ENCODE assay signal across 23 cellular contexts in the genomic region with DNA sequence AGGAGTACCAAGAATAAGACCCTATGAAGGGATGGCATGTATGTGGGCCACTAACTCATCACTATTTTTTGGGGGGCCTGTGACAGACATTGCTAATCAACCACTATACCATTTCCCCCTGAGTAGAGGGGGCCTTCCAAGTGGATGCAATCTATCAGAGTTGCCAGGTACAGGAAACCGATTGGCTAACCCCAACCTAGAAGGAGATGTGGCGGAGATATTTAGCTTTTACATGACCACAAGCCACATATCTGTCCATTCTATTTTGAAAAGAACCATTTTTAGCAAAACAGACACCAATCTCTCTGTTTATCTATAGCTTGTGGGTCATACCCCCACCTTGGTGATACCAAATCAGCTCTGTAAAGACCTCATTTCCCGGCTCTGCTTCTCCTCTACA. TPM values are rescaled to one million over a fixed set of nuclear protein-coding genes. Genes with fewer than 3 reads are reported as not detected.
"Had no signal": no experiment of that assay in that cellular context is flagged by ENCODE, and none has a peak within 500 bp of the region (broad histone marks: within the 10 kb centered on the region; RNA-seq: fewer than 3 reads in every experiment).

No MANE protein-coding gene starts in this region.

- H3K9me3 ChIP-seq: colonic mucosa, esophagus squamous epithelium, heart right ventricle, ovary, psoas muscle, right atrium auricular region, tibial artery had no signal

- DNase-seq: activated CD4-positive, alpha-beta memory T cell treated with anti-CD3 and anti-CD28 coated beads, Interleukin-2, amount 10 ng/mL, durations not matched to agents 7 days and 5 days; activated CD4-positive, alpha-beta T cell treated with anti-CD3 and anti-CD28 coated beads, Interleukin-2, amount 10 ng/mL, durations not matched to agents 24 days and 14 days; activated CD8-positive, alpha-beta memory T cell treated with anti-CD3 and anti-CD28 coated beads, Interleukin-2, amount 50 U/mL, for 4 hours; activated naive CD4-positive, alpha-beta T cell; activated naive CD8-positive, alpha-beta T cell treated with anti-CD3 and anti-CD28 coated beads for 36 hours; activated T-cell treated with anti-CD3 and anti-CD28 coated beads, Interleukin-2, amount 50 U/mL, for 24 hours; amygdala; colonic mucosa; esophagus squamous epithelium; heart right ventricle; islet precursor cell; left cardiac atrium; ovary; psoas muscle; stimulated activated CD4-positive, alpha-beta T cell treated with anti-CD3 and anti-CD28 coated beads, Interleukin-4, amount 100 ng/mL, for 24 hours; stimulated activated naive CD8-positive, alpha-beta T cell treated with anti-CD3 and anti-CD28 coated beads, Interleukin-15, Interleukin-2, amounts not matched to agents 100 U/mL and 50 U/mL, for 24 hours had no signal

- H3K27ac ChIP-seq: colonic mucosa, dorsolateral prefrontal cortex, esophagus squamous epithelium, heart right ventricle, ovary, psoas muscle, right atrium auricular region, tibial artery had no signal

- H3K4me3 ChIP-seq: colonic mucosa, dorsolateral prefrontal cortex, esophagus squamous epithelium, heart right ventricle, ovary, psoas muscle, right atrium auricular region, tibial artery had no signal

- H3K4me3 Mint-ChIP-seq: activated CD4-positive, alpha-beta memory T cell treated with anti-CD3 and anti-CD28 coated beads, Interleukin-2, amount 10 ng/mL, durations not matched to agents 7 days and 5 days; activated CD4-positive, alpha-beta T cell treated with anti-CD3 and anti-CD28 coated beads, Interleukin-2, amount 10 ng/mL, durations not matched to agents 24 days and 14 days; activated naive CD8-positive, alpha-beta T cell treated with anti-CD3 and anti-CD28 coated beads for 36 hours; activated T-cell treated with anti-CD3 and anti-CD28 coated beads, Interleukin-2, amount 50 U/mL, for 24 hours; memory B cell; neural crest cell had no signal

- ATAC-seq: heart right ventricle; left cardiac atrium; psoas muscle; stimulated activated naive CD8-positive, alpha-beta T cell treated with anti-CD3 and anti-CD28 coated beads, Interleukin-15, Interleukin-2, amounts not matched to agents 100 U/mL and 50 U/mL, for 24 hours had no signal

- H3K27me3 ChIP-seq: colonic mucosa, dorsolateral prefrontal cortex, esophagus squamous epithelium, heart right ventricle, ovary, right atrium auricular region, tibial artery had no signal

- H3K9me3 Mint-ChIP-seq: activated CD4-positive, alpha-beta memory T cell treated with anti-CD3 and anti-CD28 coated beads, Interleukin-2, amount 10 ng/mL, durations not matched to agents 7 days and 5 days; activated CD4-positive, alpha-beta T cell treated with anti-CD3 and anti-CD28 coated beads, Interleukin-2, amount 10 ng/mL, durations not matched to agents 24 days and 14 days; activated naive CD8-positive, alpha-beta T cell treated with anti-CD3 and anti-CD28 coated beads for 36 hours; activated T-cell treated with anti-CD3 and anti-CD28 coated beads, Interleukin-2, amount 50 U/mL, for 24 hours; activated T-helper 2 cell treated with anti-CD3 and anti-CD28 coated beads, Interferon-gamma antibody, Interleukin-2, Interleukin-4, amounts not matched to agents 10 μg/mL and 5 μg/mL and 100 μg/mL, durations not matched to agents 14 hours and 24 hours and 36 hours; memory B cell; neural crest cell had no signal

- H3K27me3 Mint-ChIP-seq: activated naive CD8-positive, alpha-beta T cell treated with anti-CD3 and anti-CD28 coated beads for 36 hours; activated T-cell treated with anti-CD3 and anti-CD28 coated beads, Interleukin-2, amount 50 U/mL, for 24 hours; memory B cell had no signal

- H3K36me3 ChIP-seq: colonic mucosa, esophagus squamous epithelium, heart right ventricle, ovary, right atrium auricular region, tibial artery had no signal

- H3K27ac Mint-ChIP-seq: activated CD4-positive, alpha-beta memory T cell treated with anti-CD3 and anti-CD28 coated beads, Interleukin-2, amount 10 ng/mL, durations not matched to agents 7 days and 5 days; activated CD4-positive, alpha-beta T cell treated with anti-CD3 and anti-CD28 coated beads, Interleukin-2, amount 10 ng/mL, durations not matched to agents 24 days and 14 days; activated naive CD8-positive, alpha-beta T cell treated with anti-CD3 and anti-CD28 coated beads for 36 hours; activated T-cell treated with anti-CD3 and anti-CD28 coated beads, Interleukin-2, amount 50 U/mL, for 24 hours; memory B cell had no signal

- H3K4me1 ChIP-seq: colonic mucosa, esophagus squamous epithelium, psoas muscle, tibial artery had no signal

RNA-seq across cellular contexts. Expression of a gene that starts 51.0 kb away (rescaled TPM):
- total RNA-seq: bronchial epithelial cell had no signal
